ENCODE assay signal across 12 cellular contexts in the genomic region with DNA sequence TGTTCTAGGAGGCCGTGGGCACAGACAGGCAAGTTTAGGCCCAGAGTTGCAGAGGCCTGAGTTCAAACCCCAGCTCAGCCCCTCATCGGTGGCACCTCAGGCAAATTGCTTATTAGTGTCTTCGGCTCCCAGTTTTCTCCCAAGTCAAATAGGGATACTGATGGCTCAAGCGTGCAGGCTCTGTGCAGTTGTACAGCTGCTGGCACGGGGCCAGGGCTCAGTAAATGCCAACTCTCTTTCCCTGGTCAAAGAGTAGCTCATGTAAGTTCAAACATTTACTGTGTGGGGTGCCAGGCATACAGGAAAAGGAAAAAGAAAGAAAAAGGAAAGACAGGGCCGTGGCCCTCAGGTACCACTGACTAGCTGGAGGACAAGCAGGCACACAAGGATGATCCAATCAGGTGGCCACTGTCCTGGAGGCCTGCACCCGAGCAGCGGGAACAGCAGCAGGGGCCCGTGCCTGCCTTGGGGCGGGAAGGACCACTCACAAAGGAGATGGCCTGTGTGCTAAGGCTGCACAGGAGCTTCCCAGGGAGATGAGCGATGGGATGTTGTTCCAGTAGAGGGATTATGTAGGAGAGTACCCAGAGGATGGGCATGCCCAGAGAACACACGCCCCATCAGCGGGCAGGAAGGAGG.
DNase-seq lines count a peak whose midpoint lies in the region; ATAC-seq and TF ChIP-seq lines count a peak whose summit lies in the region.
"Had no signal": no experiment of that assay in that cellular context is flagged by ENCODE, and none has a peak within 500 bp of the region (broad histone marks: within the 10 kb centered on the region; RNA-seq: fewer than 3 reads in every experiment).

No MANE protein-coding gene starts in this region.

- peak overlapping the region; percentile 28 to 76 for H3K27ac Mint-ChIP-seq in effector memory CD8-positive, alpha-beta T cell
- H3K27ac Mint-ChIP-seq in neural crest cell (ENCODE audit: unreplicated experiment): peak overlapping the region; percentile 51
- H3K27ac Mint-ChIP-seq: dendritic cell treated with granulocyte-macrophage colony-stimulating factor and Interleukin-4, amounts not matched to agents 40 ng/mL and 50 ng/mL, for 4 days had no signal

- DNase-seq in cardiac septum (ENCODE audit: low spot score) (peak; percentile 74), left cardiac atrium (no peak), neural crest cell (ENCODE audit: low read depth, low spot score) (no peak), DMS153 treated with DMSO at 0.1 percent for 48 hours (lab: John Stamatoyannopoulos, UW; ENCODE audit: unreplicated experiment) (no peak), AG20443 (ENCODE audit: low spot score) (no peak)
- no peak for DNase-seq in effector memory CD8-positive, alpha-beta T cell
- DNase-seq: EL, GOT3, natural killer cell had no signal

- ATAC-seq in left cardiac atrium: no peak
- no peak for ATAC-seq in effector memory CD8-positive, alpha-beta T cell (replicated peaks)
- no peak for ATAC-seq in HG03025 (IDR thresholded peaks at IDR 0.05; ENCODE audit: low FRiP score, unreplicated experiment)
- no peak for ATAC-seq in HG03378 (IDR thresholded peaks at IDR 0.05; ENCODE audit: unreplicated experiment)
- ATAC-seq: natural killer cell had no signal

- H3K4me3 Mint-ChIP-seq in effector memory CD8-positive, alpha-beta T cell: no peak overlapping the region
- H3K4me3 Mint-ChIP-seq in neural crest cell: no peak overlapping the region
- H3K4me3 Mint-ChIP-seq: dendritic cell treated with granulocyte-macrophage colony-stimulating factor and Interleukin-4, amounts not matched to agents 40 ng/mL and 50 ng/mL, for 4 days; natural killer cell had no signal

- TF ChIP-seq CTCF in neural crest cell (conservative IDR thresholded peaks at IDR 0.05): no peak

- intact Hi-C loops in cardiac septum (cut with DNase I): loop anchor here (5.0 kb wide), 1 partner anchor 39 kb away; no protein-coding TSS in a partner anchor
- intact Hi-C loops in left cardiac atrium (cut with DNase I): loop anchor here in 1 of 2 donors (5.0 kb wide), 2 partner anchors 39 to 51 kb away; no protein-coding TSS in a partner anchor

- no peaks in the 10 kb centered on the region for H3K27me3 Mint-ChIP-seq in effector memory CD8-positive, alpha-beta T cell
- H3K27me3 Mint-ChIP-seq in neural crest cell (ENCODE audit: low read depth): no peaks in the 10 kb centered on the region
- H3K27me3 Mint-ChIP-seq: dendritic cell treated with granulocyte-macrophage colony-stimulating factor and Interleukin-4, amounts not matched to agents 40 ng/mL and 50 ng/mL, for 4 days had no signal

- peaks cover 16 to 17% of the 10 kb centered on the region in 2 donors for H3K4me1 Mint-ChIP-seq in effector memory CD8-positive, alpha-beta T cell (ENCODE audit: low read depth in 2 of 2)
- peaks cover 8% of the 10 kb centered on the region for H3K4me1 Mint-ChIP-seq in neural crest cell

- no peaks in the 10 kb centered on the region for H3K9me3 Mint-ChIP-seq in effector memory CD8-positive, alpha-beta T cell
- H3K9me3 Mint-ChIP-seq in neural crest cell: no peaks in the 10 kb centered on the region
- H3K9me3 Mint-ChIP-seq: dendritic cell treated with granulocyte-macrophage colony-stimulating factor and Interleukin-4, amounts not matched to agents 40 ng/mL and 50 ng/mL, for 4 days; natural killer cell had no signal

- peaks cover 66% of the 10 kb centered on the region for H3K36me3 Mint-ChIP-seq in effector memory CD8-positive, alpha-beta T cell (ENCODE audit: insufficient read depth)
- H3K36me3 Mint-ChIP-seq in neural crest cell (ENCODE audit: low read depth): peaks cover 5% of the 10 kb centered on the region
